Comparison of ENCODE assay signal across 20 cellular contexts in genomic region chr1:14112613-14113012, GRCh38.
DNase-seq lines count a peak whose midpoint lies in the region; ATAC-seq, FAIRE-seq and TF ChIP-seq lines count a peak whose summit lies in the region.
"Had no signal": no experiment of that assay in that cellular context is flagged by ENCODE, and none has a peak within 500 bp of the region (broad histone marks: within the 10 kb centered on the region; RNA-seq: fewer than 3 reads in every experiment).

No MANE protein-coding gene starts in this region.

- CTCF ChIA-PET in PC-3 (lab: Charles Lee), result no interaction called here

- no peaks in the 10 kb centered on the region for H3K27me3 ChIP-seq in PC-3 (ENCODE audit: low read length)
- H3K27me3 ChIP-seq in subcutaneous abdominal adipose tissue (ENCODE audit: control insufficient read depth in 5 of 5, insufficient read depth in 4 of 5, low read length in 5 of 5), result no peaks in the 10 kb centered on the region
- H3K27me3 ChIP-seq: BE2C had no signal

- H3K9me3 ChIP-seq in PC-3 (ENCODE audit: low read length), result no peaks in the 10 kb centered on the region
- no peaks in the 10 kb centered on the region for H3K9me3 ChIP-seq in subcutaneous abdominal adipose tissue (ENCODE audit: control insufficient read depth in 5 of 5, low read length in 5 of 5)
- H3K9me3 ChIP-seq: A549, BE2C, HAP-1 had no signal

- H3K36me3 ChIP-seq in PC-3 (ENCODE audit: low read depth, low read length), result no peaks in the 10 kb centered on the region
- H3K36me3 ChIP-seq in subcutaneous abdominal adipose tissue (ENCODE audit: control insufficient read depth in 5 of 5, insufficient read depth in 5 of 5, low read length in 5 of 5), result no peaks in the 10 kb centered on the region
- H3K36me3 ChIP-seq: BE2C, HAP-1 had no signal

- no peaks in the 10 kb centered on the region for H4K20me1 ChIP-seq in PC-3 (ENCODE audit: low read length)

- peak overlapping the region; percentile 20; the same call in 1 of the 2 replicates for H3K27ac ChIP-seq in PC-3 (ENCODE audit: low read length)
- peak overlapping the region; percentile 58 for H3K27ac ChIP-seq in subcutaneous abdominal adipose tissue (ENCODE audit: low read depth, low read length)
- H3K27ac ChIP-seq: A549, C4-2B had no signal

- no peak for TF ChIP-seq CTCF in PC-3 (conservative IDR thresholded peaks at IDR 0.05; ENCODE audit: low read depth, low read length)

- H3K4me3 ChIP-seq in PC-3 (ENCODE audit: low read length) (no peak overlapping the region), subcutaneous abdominal adipose tissue (ENCODE audit: low read depth in 1 of 5, low read length in 5 of 5) (no peak overlapping the region)
- H3K4me3 ChIP-seq: A549, HAP-1 had no signal

- H3K9ac ChIP-seq in PC-3 (ENCODE audit: low read length), result no peak overlapping the region
- no peak overlapping the region for H3K9ac ChIP-seq in subcutaneous abdominal adipose tissue (ENCODE audit: low read length in 5 of 5)

- BruUV-seq in PC-3 (replicated peaks; lab: Mats Ljungman, UMichigan), result no TSS peak

- H3K9me2 ChIP-seq in PC-3 (replicated peaks; ENCODE audit: low read length), result no peaks in the 10 kb centered on the region

- intact Hi-C loops in PC-3 (cut with micrococcal nuclease), result loop anchor here (5.0 to 10.0 kb wide), 3 partner anchors 262 to 412 kb away; no protein-coding TSS in a partner anchor

- peaks cover 25% of the 10 kb centered on the region for H3K4me1 ChIP-seq in PC-3 (ENCODE audit: insufficient read depth, low read length)
- peaks cover 2 to 21% (median 19%) of the 10 kb centered on the region in 5 donors for H3K4me1 ChIP-seq in subcutaneous abdominal adipose tissue (ENCODE audit: control insufficient read depth in 5 of 5, insufficient read depth in 5 of 5, low read length in 5 of 5)
- H3K4me1 ChIP-seq: A549, BE2C, HAP-1 had no signal

- H3K4me2 ChIP-seq in PC-3 (ENCODE audit: low read length), result no peak overlapping the region
- H3K4me2 ChIP-seq: A549 had no signal

- no peaks in the 10 kb centered on the region for H3F3A ChIP-seq in PC-3 (ENCODE audit: low read length, unreplicated experiment)

- POLR2A ChIA-PET in PC-3 (lab: Charles Lee; ENCODE audit: unreplicated experiment), result no interaction called here

- no peaks in the 10 kb centered on the region for H3K79me2 ChIP-seq in PC-3 (ENCODE audit: low read length)

- DNase-seq in PC-3 (no peak), cerebellar cortex (ENCODE audit: low spot score) (peak; percentile 29), medulla oblongata (ENCODE audit: extremely low spot score) (peak; percentile 19), frontal cortex (ENCODE audit: low spot score in 2 of 2) (no peak), RCC 7860 (ENCODE audit: low spot score) (no peak)
- DNase-seq in activated CD4-positive, CD25-positive, alpha-beta regulatory T cell treated with anti-CD3 and anti-CD28 coated beads, Interleukin-2, amount 50 U/mL, for 72 hours, result no peak
- DNase-seq: BE2C; CD4-positive, alpha-beta memory T cell; COR-L47; DMS153; DMS79 treated with DMSO at 0.1 percent for 48 hours; EL; GDM1; GOT3 had no signal

- FAIRE-seq in frontal cortex (lab: Jason Lieb, UNC) (no peak), RCC 7860 (lab: Jason Lieb, UNC) (no peak)
- FAIRE-seq: A549, D721Med, GM12892 had no signal

- no peak for ATAC-seq in PC-3
- ATAC-seq: A549 had no signal

- no peak overlapping the region for H2AFZ ChIP-seq in PC-3 (ENCODE audit: low read length)

Comparison
In these comparisons a context has a peak if more than half of its experiments do, and no peak if none do; other contexts are left out.
1. DNase-seq: peak in cerebellar cortex (single experiment) and medulla oblongata (single experiment); none in PC-3 (single experiment), frontal cortex (0 of 2), activated CD4-positive, CD25-positive, alpha-beta regulatory T cell treated with anti-CD3 and anti-CD28 coated beads, Interleukin-2, amount 50 U/mL, for 72 hours (single experiment) and RCC 7860 (single experiment).